In the genomic region with DNA sequence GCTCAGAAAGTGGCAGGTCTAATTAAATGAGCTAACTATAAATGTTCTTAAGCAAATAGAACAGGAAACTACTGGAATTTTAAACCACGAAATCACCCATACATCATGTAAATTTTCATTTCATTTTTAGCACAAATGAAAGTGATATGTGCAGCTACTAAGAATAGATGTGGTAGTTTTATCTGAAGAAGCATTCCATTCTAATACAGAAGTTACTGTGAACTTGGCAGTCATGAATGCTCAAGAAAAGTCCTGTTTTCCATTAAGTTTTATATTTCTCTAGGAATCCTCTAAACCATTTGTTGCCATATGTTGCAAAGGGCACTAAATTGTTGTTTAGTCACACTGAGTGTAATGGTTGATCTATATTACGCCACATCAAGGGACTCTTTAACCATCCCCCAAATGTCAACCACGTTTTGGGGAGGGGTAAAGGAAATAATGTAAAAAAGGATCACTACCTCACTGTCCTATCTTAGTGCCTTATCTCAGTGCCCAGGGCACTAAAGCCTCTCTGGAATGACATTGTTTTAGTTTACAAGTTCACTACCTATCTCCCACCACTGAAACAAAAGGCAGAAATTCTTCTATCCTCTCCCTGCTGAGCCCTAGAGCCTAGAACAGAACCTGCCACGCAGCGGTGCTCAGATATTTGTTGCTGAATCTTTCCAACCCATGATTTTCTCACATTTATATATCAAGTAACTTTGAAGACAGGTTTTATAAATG, we compare ENCODE assay signal across 1 cellular context.
TF ChIP-seq lines count a peak whose summit lies in the region.

No MANE protein-coding gene starts in this region.

TF ChIP-seq in IMR-90, 13 proteins besides CTCF, POLR2A, EP300 and RAD21:
- no peak for TF ChIP-seq MAZ (IDR thresholded peaks at IDR 0.05; ENCODE audit: borderline replicate concordance, low read depth, low read length)
- TF ChIP-seq CHD1 (IDR thresholded peaks at IDR 0.05; ENCODE audit: low read depth, low read length) = no peak
- TF ChIP-seq MXI1 (IDR thresholded peaks at IDR 0.05; ENCODE audit: borderline replicate concordance, low read depth, low read length) = no peak
- no peak for TF ChIP-seq MAFK (IDR thresholded peaks at IDR 0.05; ENCODE audit: low read depth, low read length)
- no peak for TF ChIP-seq SMC3 (IDR thresholded peaks at IDR 0.05; ENCODE audit: low read depth, low read length)
- no peak for TF ChIP-seq FOS (IDR thresholded peaks at IDR 0.05; ENCODE audit: low read depth, low read length)
